Comparison of ENCODE assay signal across 12 cellular contexts in the genomic region with DNA sequence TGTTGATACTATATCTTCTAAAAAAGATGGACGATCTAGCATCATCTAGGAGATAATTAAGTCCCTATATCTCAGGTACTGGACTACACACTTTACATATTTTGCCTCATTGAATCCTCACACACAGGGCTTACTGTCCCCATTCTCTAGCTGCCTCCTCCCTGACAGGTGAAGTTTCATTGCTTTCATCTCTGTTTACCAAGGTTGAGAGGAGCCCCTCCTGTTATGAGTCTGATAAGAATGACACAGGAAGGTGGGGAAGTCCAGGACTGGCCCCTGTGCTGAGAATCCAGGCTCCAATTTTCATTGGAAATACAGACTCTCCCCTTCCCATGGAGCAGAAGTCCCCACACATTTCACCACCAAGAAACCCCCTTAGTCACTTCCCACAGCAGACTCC.
DNase-seq lines count a peak whose midpoint lies in the region; ATAC-seq and TF ChIP-seq lines count a peak whose summit lies in the region.
"Had no signal": no experiment of that assay in that cellular context is flagged by ENCODE, and none has a peak within 500 bp of the region (broad histone marks: within the 10 kb centered on the region; RNA-seq: fewer than 3 reads in every experiment).

No MANE protein-coding gene starts in this region.

- no peaks in the 10 kb centered on the region for H3K9me3 Mint-ChIP-seq in activated naive CD4-positive, alpha-beta T cell treated with anti-CD3 and anti-CD28 coated beads for 36 hours
- no peaks in the 10 kb centered on the region for H3K9me3 Mint-ChIP-seq in activated naive CD4-positive, alpha-beta T cell treated with anti-CD3 and anti-CD28 coated beads, Interleukin-2, amount 10 ng/mL, durations not matched to agents 7 days and 5 days
- no peaks in the 10 kb centered on the region for H3K9me3 Mint-ChIP-seq in progenitor cell of endocrine pancreas (ENCODE audit: low read depth)

- TF ChIP-seq CTCF in progenitor cell of endocrine pancreas (IDR thresholded peaks at IDR 0.05; ENCODE audit: unreplicated experiment) = no peak

- intact Hi-C loops in activated naive CD4-positive, alpha-beta T cell treated with anti-CD3 and anti-CD28 coated beads for 36 hours (cut with micrococcal nuclease) = no loop called here

- ATAC-seq in HG02610 (IDR thresholded peaks at IDR 0.05; ENCODE audit: unreplicated experiment) = peak; percentile 65

- CTCF ChIA-PET in activated naive CD4-positive, alpha-beta T cell treated with anti-CD3 and anti-CD28 coated beads for 36 hours (lab: Charles Lee) = no interaction called here
- CTCF ChIA-PET in activated naive CD4-positive, alpha-beta T cell treated with anti-CD3 and anti-CD28 coated beads, Interleukin-2, amount 10 ng/mL, durations not matched to agents 7 days and 5 days (lab: Charles Lee) = no interaction called here

- H3K27me3 Mint-ChIP-seq in activated naive CD4-positive, alpha-beta T cell treated with anti-CD3 and anti-CD28 coated beads for 36 hours (ENCODE audit: low read depth) = no peaks in the 10 kb centered on the region
- no peaks in the 10 kb centered on the region for H3K27me3 Mint-ChIP-seq in activated naive CD4-positive, alpha-beta T cell treated with anti-CD3 and anti-CD28 coated beads, Interleukin-2, amount 10 ng/mL, durations not matched to agents 7 days and 5 days
- H3K27me3 Mint-ChIP-seq in progenitor cell of endocrine pancreas = peaks cover 29% of the 10 kb centered on the region

- H3K36me3 Mint-ChIP-seq in activated naive CD4-positive, alpha-beta T cell treated with anti-CD3 and anti-CD28 coated beads for 36 hours (ENCODE audit: low read depth) = no peaks in the 10 kb centered on the region
- no peaks in the 10 kb centered on the region for H3K36me3 Mint-ChIP-seq in activated naive CD4-positive, alpha-beta T cell treated with anti-CD3 and anti-CD28 coated beads, Interleukin-2, amount 10 ng/mL, durations not matched to agents 7 days and 5 days
- no peaks in the 10 kb centered on the region for H3K36me3 Mint-ChIP-seq in progenitor cell of endocrine pancreas (ENCODE audit: insufficient read depth)

- H3K27ac Mint-ChIP-seq in activated naive CD4-positive, alpha-beta T cell treated with anti-CD3 and anti-CD28 coated beads for 36 hours = no peak overlapping the region
- H3K27ac Mint-ChIP-seq in activated naive CD4-positive, alpha-beta T cell treated with anti-CD3 and anti-CD28 coated beads, Interleukin-2, amount 10 ng/mL, durations not matched to agents 7 days and 5 days = no peak overlapping the region
- peak overlapping the region; percentile 18 for H3K27ac Mint-ChIP-seq in progenitor cell of endocrine pancreas

- DNase-seq in activated naive CD4-positive, alpha-beta T cell treated with anti-CD3 and anti-CD28 coated beads for 36 hours = peak; percentile 16
- DNase-seq in activated naive CD4-positive, alpha-beta T cell treated with anti-CD3 and anti-CD28 coated beads, Interleukin-2, amount 10 ng/mL, durations not matched to agents 7 days and 5 days = no peak
- DNase-seq in NCI-H345 (lab: John Stamatoyannopoulos, UW) (peak; percentile 36), progenitor cell of endocrine pancreas (ENCODE audit: low spot score, unreplicated experiment) (no peak), GM19240 (ENCODE audit: insufficient read length, low spot score) (no peak)
- no peak for DNase-seq in effector CD4-positive, alpha-beta T cell
- DNase-seq: GOT3, Kasumi-1, NCI-H2029 treated with DMSO at 0.1 percent for 48 hours, NCI-H526 treated with DMSO at 0.1 percent for 48 hours, PC-9 had no signal

- H3K4me3 Mint-ChIP-seq in activated naive CD4-positive, alpha-beta T cell treated with anti-CD3 and anti-CD28 coated beads for 36 hours = no peak overlapping the region
- no peak overlapping the region for H3K4me3 Mint-ChIP-seq in activated naive CD4-positive, alpha-beta T cell treated with anti-CD3 and anti-CD28 coated beads, Interleukin-2, amount 10 ng/mL, durations not matched to agents 7 days and 5 days
- H3K4me3 Mint-ChIP-seq in progenitor cell of endocrine pancreas (ENCODE audit: low read depth) = no peak overlapping the region

- H3K4me1 Mint-ChIP-seq in activated naive CD4-positive, alpha-beta T cell treated with anti-CD3 and anti-CD28 coated beads for 36 hours (ENCODE audit: low read depth) = peaks cover 25% of the 10 kb centered on the region
- H3K4me1 Mint-ChIP-seq in activated naive CD4-positive, alpha-beta T cell treated with anti-CD3 and anti-CD28 coated beads, Interleukin-2, amount 10 ng/mL, durations not matched to agents 7 days and 5 days = peaks cover 29% of the 10 kb centered on the region
- peaks cover 29% of the 10 kb centered on the region for H3K4me1 Mint-ChIP-seq in progenitor cell of endocrine pancreas (ENCODE audit: low read depth)

Comparison
In these comparisons a context has a peak if more than half of its experiments do, and no peak if none do; other contexts are left out.
1. DNase-seq: peak in activated naive CD4-positive, alpha-beta T cell treated with anti-CD3 and anti-CD28 coated beads for 36 hours (single experiment) and NCI-H345 (single experiment); none in activated naive CD4-positive, alpha-beta T cell treated with anti-CD3 and anti-CD28 coated beads, Interleukin-2, amount 10 ng/mL, durations not matched to agents 7 days and 5 days (single experiment), progenitor cell of endocrine pancreas (single experiment), GM19240 (single experiment) and effector CD4-positive, alpha-beta T cell (single experiment).